Comparison of ENCODE assay signal across 12 cellular contexts in the genomic region with DNA sequence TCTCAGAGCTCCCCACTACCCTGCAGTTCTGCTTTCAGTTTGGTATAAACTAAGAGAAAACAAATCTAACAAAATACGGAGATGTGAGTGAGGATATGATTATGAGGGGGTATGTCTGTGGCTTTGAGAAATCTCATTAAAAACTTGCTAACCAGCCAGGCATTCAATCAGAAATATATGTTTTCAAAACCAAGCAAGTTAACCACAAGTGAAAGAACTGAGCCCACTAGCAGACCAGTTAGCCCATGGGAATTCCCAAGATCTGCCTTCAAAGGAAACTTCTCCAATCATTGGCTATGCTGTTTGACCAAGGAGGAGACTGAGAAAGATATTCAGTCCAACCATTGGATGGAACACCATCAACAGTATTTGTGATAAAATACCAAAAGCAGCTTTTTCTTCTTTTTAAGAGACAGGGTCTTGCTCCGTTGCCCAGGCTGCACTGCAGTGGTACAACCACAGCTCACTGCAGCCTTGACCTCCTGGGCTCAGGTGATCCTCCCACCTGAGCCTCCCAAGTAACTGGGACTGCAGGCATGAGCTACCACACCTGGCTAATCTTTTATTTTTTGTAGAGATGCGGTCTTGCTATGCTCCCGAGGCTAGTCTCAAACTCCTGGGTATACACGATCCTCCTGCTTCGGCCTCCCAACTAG.
"Had no signal": no experiment of that assay in that cellular context is flagged by ENCODE, and none has a peak within 500 bp of the region (broad histone marks: within the 10 kb centered on the region; RNA-seq: fewer than 3 reads in every experiment).

No MANE protein-coding gene starts in this region.

- H3K27me3 ChIP-seq: colonic mucosa had no signal

- ATAC-seq: heart left ventricle; left lobe of liver; natural killer cell treated with Interleukin-12 subunit alpha and Interleukin-12 subunit beta and Interleukin-15 and Interleukin-18, amount 100 ng/mL, for 72 hours; stimulated activated naive CD8-positive, alpha-beta T cell treated with anti-CD3 and anti-CD28 coated beads, Interleukin-15, amount 100 ng/mL, for 72 hours had no signal

- H3K4me1 ChIP-seq: colonic mucosa, heart left ventricle had no signal

- H3K36me3 ChIP-seq: colonic mucosa, heart left ventricle had no signal

- H3K9me3 ChIP-seq: colonic mucosa, heart left ventricle had no signal

- DNase-seq: activated CD4-positive, alpha-beta memory T cell treated with anti-CD3 and anti-CD28 coated beads, Interleukin-2, amount 10 ng/mL, durations not matched to agents 7 days and 5 days; activated CD4-positive, alpha-beta T cell treated with anti-CD3 and anti-CD28 coated beads for 1 hour; activated naive CD8-positive, alpha-beta T cell treated with anti-CD3 and anti-CD28 coated beads, Interleukin-2, amount 10 ng/mL, durations not matched to agents 7 days and 5 days; anterior cingulate cortex; colonic mucosa; effector CD8-positive, alpha-beta T cell; heart left ventricle; stimulated activated CD4-positive, alpha-beta T cell treated with anti-CD3 and anti-CD28 coated beads, Interleukin-2, amount 100 ng/mL, for 48 hours; stimulated activated CD8-positive, alpha-beta memory T cell treated with anti-CD3 and anti-CD28 coated beads, Interleukin-4, amount 100 ng/mL, for 48 hours; stimulated activated naive CD8-positive, alpha-beta T cell treated with anti-CD3 and anti-CD28 coated beads, Interleukin-15, amount 100 ng/mL, for 72 hours had no signal

- H3K4me3 ChIP-seq: colonic mucosa, heart left ventricle had no signal

- H3K27ac ChIP-seq: colonic mucosa, heart left ventricle had no signal
